1 cellular context compared by ENCODE assay signal in the genomic region with DNA sequence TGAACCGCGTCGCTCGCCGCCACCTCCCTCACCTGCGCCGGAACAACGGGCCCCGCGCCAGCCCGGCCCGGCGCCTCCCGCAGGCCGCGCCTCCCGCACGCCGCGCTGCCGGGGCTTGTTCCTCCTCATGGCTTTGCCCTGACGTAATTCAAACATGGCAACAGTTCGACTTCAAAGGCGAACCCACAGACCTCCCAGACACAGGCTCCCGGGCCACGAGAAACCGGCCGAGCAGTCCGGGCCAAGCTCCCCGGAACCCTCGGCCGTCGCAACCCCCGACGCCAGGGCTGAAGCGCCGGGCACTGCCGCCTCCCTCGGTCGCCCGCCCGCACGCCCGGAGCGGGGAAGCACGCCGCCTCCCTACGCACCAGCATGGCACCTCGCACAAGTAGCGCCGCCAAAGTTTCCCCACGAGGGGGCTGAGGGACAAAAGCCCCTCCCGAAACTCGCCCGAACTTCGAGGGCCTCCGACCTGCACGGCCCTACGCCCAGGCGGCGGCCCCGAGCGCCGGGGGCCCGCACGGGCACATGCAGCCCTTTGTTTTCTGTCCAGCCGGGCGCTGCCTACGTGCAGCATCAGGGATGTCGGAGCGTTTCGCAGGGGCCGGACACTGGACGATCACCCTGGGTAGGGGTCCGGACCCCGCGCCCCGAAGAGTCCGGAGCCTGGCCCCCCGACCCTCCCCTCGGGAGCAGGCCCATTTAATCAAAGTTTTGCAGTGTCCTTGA.
TF ChIP-seq lines count a peak whose summit lies in the region.

No MANE protein-coding gene starts in this region.

TF ChIP-seq in SK-N-SH treated with all-trans-retinoic acid at 6 μM for 48 hours, 23 proteins besides CTCF, POLR2A, EP300 and RAD21 (continued from another document):
- TF ChIP-seq TSHZ2 (CRISPR knock-in tag; IDR thresholded peaks at IDR 0.05) (no peak), ESRRG (CRISPR knock-in tag; IDR thresholded peaks at IDR 0.05) (0 out of 2 replicates have a peak, but pooled peaks have one; percentile 29), GLIS3 (CRISPR knock-in tag; IDR thresholded peaks at IDR 0.05) (no peak)
